ENCODE assay signal across 16 cellular contexts in genomic region chr14:72641086-72641485, GRCh38.
DNase-seq lines count a peak whose midpoint lies in the region; ATAC-seq and TF ChIP-seq lines count a peak whose summit lies in the region.
"Had no signal": no experiment of that assay in that cellular context is flagged by ENCODE, and none has a peak within 500 bp of the region (broad histone marks: within the 10 kb centered on the region; RNA-seq: fewer than 3 reads in every experiment).

No MANE protein-coding gene starts in this region.

- peak overlapping the region; percentile 31 for H2AK9ac ChIP-seq in IMR-90 (replicated peaks; ENCODE audit: low read depth, low read length, poor library complexity)

- POLR2A ChIA-PET in IMR-90 (lab: Charles Lee; ENCODE audit: unreplicated experiment), result no interaction called here

- H3K18ac ChIP-seq in IMR-90 (ENCODE audit: low read depth, low read length) (peak overlapping the region; percentile 97; the same call in 1 of the 2 replicates), mesenchymal stem cell (ENCODE audit: low read depth in 1 of 2, low read length in 2 of 2) (no peak overlapping the region), mesendoderm (ENCODE audit: low read length) (no peak overlapping the region)

- no TSS peak for BruUV-seq in IMR-90 (replicated peaks; lab: Mats Ljungman, UMichigan)

- H4K8ac ChIP-seq in IMR-90 (ENCODE audit: low read depth in 2 of 2, low read length in 2 of 2) (peak overlapping the region; percentile 79 to 90), mesenchymal stem cell (ENCODE audit: low read length) (no peak overlapping the region), mesendoderm (ENCODE audit: low read depth, low read length) (no peak overlapping the region)

- no peak overlapping the region; the same call in 1 of the 2 replicates for H3K23ac ChIP-seq in IMR-90 (ENCODE audit: low read depth, low read length)
- no peak overlapping the region for H3K23ac ChIP-seq in mesenchymal stem cell (ENCODE audit: low read length in 2 of 2)
- H3K23ac ChIP-seq in mesendoderm (ENCODE audit: low read length), result no peak overlapping the region

- dilution Hi-C loops in IMR-90 (cut with HindIII; ENCODE audit: low sequenced_read_pairs, unreplicated experiment), result no loop called here

- in situ Hi-C loops in IMR-90 (cut with MboI; ENCODE audit: low sequenced_read_pairs), result no loop called here

- 96% methylated on average over 5 of the region's 7 CpGs; no CpG with 5 or more reads in 1 of the 2 experiments for WGBS in IMR-90 (ENCODE audit: extremely low coverage in 2 of 2, insufficient read length in 1 of 2), 2 experiments
- WGBS in mesenchymal stem cell, result 96% methylated on average over 7 of the region's 7 CpGs
- WGBS in mesendoderm (ENCODE audit: extremely low coverage, insufficient coverage, low lambda C conversion rate), result no CpG with 5 or more reads among the region's 7 CpGs

- H2BK12ac ChIP-seq in mesenchymal stem cell (ENCODE audit: low read length in 2 of 2), result peak overlapping the region; percentile 7 to 38

- H3K36me3 ChIP-seq in IMR-90 (ENCODE audit: control insufficient read depth, insufficient read depth, low read length) (no peaks in the 10 kb centered on the region), mesenchymal stem cell (ENCODE audit: control insufficient read depth in 1 of 2, insufficient read depth in 2 of 2, low read depth in 1 of 2, low read length in 2 of 2) (no peaks in the 10 kb centered on the region), mesendoderm (ENCODE audit: control insufficient read depth, insufficient read depth, low read length) (no peaks in the 10 kb centered on the region)

- peaks cover 0 to 36% of the 10 kb centered on the region in 2 experiments; a peak in 2 of 4 replicates for H3K79me1 ChIP-seq in IMR-90 (ENCODE audit: low read depth in 1 of 2, low read length in 2 of 2)
- H3K79me1 ChIP-seq in mesenchymal stem cell (replicated peaks; ENCODE audit: low read length, poor library complexity, severe bottlenecking), result peaks cover 3% of the 10 kb centered on the region
- H3K79me1 ChIP-seq in mesendoderm (ENCODE audit: low read length), result no peaks in the 10 kb centered on the region

- H3K9ac ChIP-seq in IMR-90 (ENCODE audit: low read depth, low read length), result no peak overlapping the region
- no peak overlapping the region for H3K9ac ChIP-seq in mesenchymal stem cell (ENCODE audit: low read length)
- H3K9ac ChIP-seq in mesendoderm (ENCODE audit: low read length), result no peak overlapping the region
- H3K9ac ChIP-seq: BLaER1 treated with 17β-estradiol and CSF1 and Interleukin-3, amounts not matched to agents 10 nM and 100 nM had no signal

- H3K79me2 ChIP-seq in mesendoderm (ENCODE audit: control insufficient read depth, insufficient read depth, low read length), result no peaks in the 10 kb centered on the region

- H2BK20ac ChIP-seq in IMR-90 (ENCODE audit: low read depth, low read length), result peak overlapping the region; percentile 99

- H2BK120ac ChIP-seq in IMR-90 (ENCODE audit: low read depth, low read length), result peak overlapping the region; percentile 97
- H2BK120ac ChIP-seq in mesenchymal stem cell (ENCODE audit: low read depth, low read length), result peak overlapping the region; percentile 6
- H2BK120ac ChIP-seq in mesendoderm (ENCODE audit: low read depth, low read length), result no peak overlapping the region

- TF ChIP-seq RAD21 in IMR-90 (IDR thresholded peaks at IDR 0.05; ENCODE audit: low read length), result no peak

- no peak for TF ChIP-seq POLR2A in IMR-90 (IDR thresholded peaks at IDR 0.05; ENCODE audit: low read depth, low read length)

- H2AFZ ChIP-seq in IMR-90 (replicated peaks; ENCODE audit: low read length, poor library complexity), result no peak overlapping the region
- H2AFZ ChIP-seq in mesenchymal stem cell (ENCODE audit: low read depth, low read length), result no peak overlapping the region
- H2AFZ ChIP-seq: GM23338 had no signal

- no peak for TF ChIP-seq CTCF in IMR-90 (conservative IDR thresholded peaks at IDR 0.05; ENCODE audit: low read depth, low read length)

- intact Hi-C loops in IMR-90 (cut with micrococcal nuclease), result no loop called here

- H3K4me3 ChIP-seq in IMR-90 (ENCODE audit: insufficient read depth, low read depth, low read length) (no peak overlapping the region), mesenchymal stem cell (ENCODE audit: insufficient read depth in 1 of 2, low read depth in 1 of 2, low read length in 2 of 2) (peak overlapping the region in 1 of 2 experiments; percentile 10), mesendoderm (ENCODE audit: low read length) (no peak overlapping the region)
- H3K4me3 ChIP-seq: BLaER1 treated with 17β-estradiol and CSF1 and Interleukin-3, amounts not matched to agents 10 nM and 100 nM; GM23338 had no signal

- H4K20me1 ChIP-seq in IMR-90 (ENCODE audit: insufficient read depth, low read length), result no peaks in the 10 kb centered on the region
- H4K20me1 ChIP-seq: BLaER1 treated with 17β-estradiol and CSF1 and Interleukin-3, amounts not matched to agents 10 nM and 100 nM had no signal

- H2AK5ac ChIP-seq in IMR-90 (ENCODE audit: low read depth, low read length), result peak overlapping the region; percentile 97
- H2AK5ac ChIP-seq in mesenchymal stem cell (ENCODE audit: low read length, severe bottlenecking), result peak overlapping the region; percentile 41
- H2AK5ac ChIP-seq in mesendoderm (ENCODE audit: low read length), result no peak overlapping the region

- H3K27ac ChIP-seq in IMR-90 (ENCODE audit: insufficient read depth, low read length), result peak overlapping the region; percentile 10; the same call in 1 of the 2 replicates
- no peak overlapping the region for H3K27ac ChIP-seq in mesenchymal stem cell (ENCODE audit: low read length, poor library complexity, severe bottlenecking)
- H3K27ac ChIP-seq in mesendoderm (ENCODE audit: low read depth, low read length), result no peak overlapping the region
- H3K27ac ChIP-seq: BLaER1 treated with 17β-estradiol and CSF1 and Interleukin-3, amounts not matched to agents 10 nM and 100 nM; HL-60 had no signal

- CTCF ChIA-PET in IMR-90 (lab: Yijun Ruan, JAX), result interaction anchor here (0.9 kb wide), 1 partner anchor 124 kb away, joined by 6 read pairs; no protein-coding TSS in a partner anchor

- ATAC-seq in IMR-90 (ENCODE audit: low read depth), result no peak
- no peak for ATAC-seq in HG02798 (IDR thresholded peaks at IDR 0.05; ENCODE audit: poor library complexity, unreplicated experiment)
- ATAC-seq in GM19035 (IDR thresholded peaks at IDR 0.05; ENCODE audit: unreplicated experiment), result no peak
- ATAC-seq: CD8-positive, alpha-beta T cell; GM23338 had no signal

- H3K9me3 ChIP-seq in IMR-90 (ENCODE audit: control insufficient read depth, insufficient read depth, low read length) (peaks cover 10% of the 10 kb centered on the region), mesenchymal stem cell (ENCODE audit: control insufficient read depth, low read length) (peaks cover 18% of the 10 kb centered on the region)

- H3K9me1 ChIP-seq in IMR-90 (ENCODE audit: insufficient read depth, low read length), result peaks cover 22% of the 10 kb centered on the region

- H3K14ac ChIP-seq in IMR-90 (replicated peaks; ENCODE audit: low read depth, low read length), result peak overlapping the region; percentile 95
- no peak overlapping the region for H3K14ac ChIP-seq in mesenchymal stem cell (ENCODE audit: low read length in 2 of 2)

- H3K4ac ChIP-seq in IMR-90 (ENCODE audit: low read depth, low read length) (peak overlapping the region; percentile 98), mesenchymal stem cell (ENCODE audit: low read depth in 1 of 2, low read length in 2 of 2) (no peak overlapping the region), mesendoderm (ENCODE audit: low read depth, low read length) (no peak overlapping the region)

- H3K56ac ChIP-seq in IMR-90 (ENCODE audit: extremely low read depth, insufficient read depth, low read length) (peak overlapping the region; percentile 11; the same call in 1 of the 2 replicates), mesendoderm (ENCODE audit: low read length) (no peak overlapping the region)

- H3K4me2 ChIP-seq in IMR-90 (ENCODE audit: low read depth, low read length) (no peak overlapping the region), mesenchymal stem cell (ENCODE audit: low read length, poor library complexity, severe bottlenecking) (no peak overlapping the region), mesendoderm (ENCODE audit: low read length) (no peak overlapping the region)
- H3K4me2 ChIP-seq: GM23338 had no signal

- H3K4me1 ChIP-seq in IMR-90 (ENCODE audit: control insufficient read depth, insufficient read depth, low read length), result peaks cover 30% of the 10 kb centered on the region
- H3K4me1 ChIP-seq in mesenchymal stem cell (ENCODE audit: control insufficient read depth, insufficient read depth, low read depth, low read length), result peaks cover 9% of the 10 kb centered on the region
- no peaks in the 10 kb centered on the region for H3K4me1 ChIP-seq in mesendoderm (ENCODE audit: control insufficient read depth, low read depth, low read length)

- peak overlapping the region; percentile 87 for H2BK15ac ChIP-seq in IMR-90 (ENCODE audit: low read depth, low read length)
- no peak overlapping the region for H2BK15ac ChIP-seq in mesenchymal stem cell (ENCODE audit: low read depth, poor library complexity, severe bottlenecking)
- H2BK15ac ChIP-seq in mesendoderm (replicated peaks; ENCODE audit: low read depth), result no peak overlapping the region

- H4K5ac ChIP-seq in IMR-90 (ENCODE audit: low read depth, low read length) (peak overlapping the region; percentile 93; the same call in 1 of the 2 replicates), mesendoderm (ENCODE audit: low read length) (no peak overlapping the region)

- DNase-seq in IMR-90 (no peak), cerebellar cortex (ENCODE audit: low spot score) (peak; percentile 79), mesenchymal stem cell (no peak), mesendoderm (no peak)
- DNase-seq: CD8-positive, alpha-beta T cell; COR-L47; DMS 273 treated with DMSO at 0.1 percent for 48 hours; DMS53; DND-41; EL; HCEC 1CT had no signal

- H2BK5ac ChIP-seq in IMR-90 (ENCODE audit: low read depth, low read length, poor library complexity, severe bottlenecking), result peak overlapping the region; percentile 97
- no peak overlapping the region for H2BK5ac ChIP-seq in mesenchymal stem cell (ENCODE audit: low read depth, low read length, poor library complexity, severe bottlenecking)
- H2BK5ac ChIP-seq in mesendoderm (ENCODE audit: low read length), result no peak overlapping the region

- H3K27me3 ChIP-seq in IMR-90 (ENCODE audit: control insufficient read depth, insufficient read depth, low read length), result no peaks in the 10 kb centered on the region
- no peaks in the 10 kb centered on the region for H3K27me3 ChIP-seq in mesenchymal stem cell (ENCODE audit: control insufficient read depth in 1 of 2, insufficient read depth in 1 of 2, low read length in 2 of 2)
- H3K27me3 ChIP-seq in mesendoderm (ENCODE audit: insufficient read depth, low read length, poor library complexity), result no peaks in the 10 kb centered on the region
- H3K27me3 ChIP-seq: BLaER1 treated with 17β-estradiol and CSF1 and Interleukin-3, amounts not matched to agents 10 nM and 100 nM had no signal

- peak overlapping the region; percentile 98 for H4K91ac ChIP-seq in IMR-90 (ENCODE audit: insufficient read depth, low read depth, low read length)
- H4K91ac ChIP-seq in mesenchymal stem cell (ENCODE audit: low read length), result no peak overlapping the region

TF ChIP-seq in IMR-90, 13 proteins besides CTCF, POLR2A, EP300 and RAD21 (continues in another document):
- TF ChIP-seq FOS (IDR thresholded peaks at IDR 0.05; ENCODE audit: low read depth, low read length) (no peak), RCOR1 (IDR thresholded peaks at IDR 0.05; ENCODE audit: insufficient replicate concordance, low read length) (no peak)

Comparison
In these comparisons a context has a peak if more than half of its experiments do, and no peak if none do; other contexts are left out.
1. H4K8ac ChIP-seq: peak in IMR-90 (2 of 2); none in mesenchymal stem cell (single experiment) and mesendoderm (single experiment).